ENCODE assay signal across 18 cellular contexts in genomic region chr3:150252462-150252861, GRCh38.
A peak's percentile ranks its signal among the peaks of the same experiment; 100 is the strongest.
DNase-seq lines count a peak whose midpoint lies in the region; ATAC-seq and TF ChIP-seq lines count a peak whose summit lies in the region.
"Had no signal": no experiment of that assay in that cellular context is flagged by ENCODE, and none has a peak within 500 bp of the region (broad histone marks: within the 10 kb centered on the region; RNA-seq: fewer than 3 reads in every experiment).

No MANE protein-coding gene starts in this region.

- H3K27me3 ChIP-seq in mammary epithelial cell (ENCODE audit: insufficient read depth, low read length) (no peaks in the 10 kb centered on the region), esophagus muscularis mucosa (no peaks in the 10 kb centered on the region), thyroid gland (no peaks in the 10 kb centered on the region), Karpas-422 (ENCODE audit: low read length) (no peaks in the 10 kb centered on the region)
- H3K27me3 ChIP-seq: upper lobe of left lung had no signal

- no peaks in the 10 kb centered on the region for H4K20me1 ChIP-seq in mammary epithelial cell (ENCODE audit: insufficient read depth, low read length)
- H4K20me1 ChIP-seq in Karpas-422 (ENCODE audit: insufficient read depth, low read depth, low read length): no peaks in the 10 kb centered on the region

- DNase-seq in mammary epithelial cell (no peak), MCF 10A (ENCODE audit: unreplicated experiment) (no peak), esophagus muscularis mucosa (ENCODE audit: extremely low spot score) (no peak), thyroid gland (peak; percentile 13 to 29), Karpas-422 (no peak), hypothalamus (lab: John Stamatoyannopoulos, UW) (no peak)
- no peak for DNase-seq in activated naive CD4-positive, alpha-beta T cell treated with anti-CD3 and anti-CD28 coated beads, Interleukin-2, amount 50 U/mL, for 72 hours (ENCODE audit: low spot score in 2 of 2)
- DNase-seq: activated CD4-positive, CD25-positive, alpha-beta regulatory T cell treated with anti-CD3 and anti-CD28 coated beads, Interleukin-2, amount 50 U/mL, for 72 hours; cerebellar nuclear complex; DMS153; lower lobe of right lung; NCI-H446 treated with DMSO at 0.1 percent for 48 hours; retina; Right ventricle myocardium superior; upper lobe of left lung had no signal

- TF ChIP-seq EP300 in esophagus muscularis mucosa (IDR thresholded peaks at IDR 0.05): no peak

- BruUV-seq in mammary epithelial cell (replicated peaks; lab: Mats Ljungman, UMichigan) (no TSS peak), MCF 10A (replicated peaks; lab: Mats Ljungman, UMichigan) (no TSS peak)

- TF ChIP-seq CTCF in mammary epithelial cell (conservative IDR thresholded peaks at IDR 0.05 in 1 of 2, IDR thresholded peaks at IDR 0.05 in 1 of 2; ENCODE audit: extremely low read depth in 1 of 2, insufficient read depth in 1 of 2, low read depth in 1 of 2, low read length in 2 of 2) (no peak), MCF 10A (IDR thresholded peaks at IDR 0.05; ENCODE audit: unreplicated experiment) (no peak), esophagus muscularis mucosa (IDR thresholded peaks at IDR 0.05) (no peak), thyroid gland (IDR thresholded peaks at IDR 0.05) (no peak)

- no peak for TF ChIP-seq POLR2A in esophagus muscularis mucosa (IDR thresholded peaks at IDR 0.05; ENCODE audit: low read depth)
- TF ChIP-seq POLR2A in thyroid gland (IDR thresholded peaks at IDR 0.05): peak in 1 of 2 donors; percentile 10

- H3K9me3 ChIP-seq in mammary epithelial cell (replicated peaks; ENCODE audit: insufficient read depth, low read length) (no peaks in the 10 kb centered on the region), esophagus muscularis mucosa (no peaks in the 10 kb centered on the region), mesodermal cell (ENCODE audit: control insufficient read depth, low read length) (no peaks in the 10 kb centered on the region), thyroid gland (no peaks in the 10 kb centered on the region), Karpas-422 (ENCODE audit: low read length) (no peaks in the 10 kb centered on the region)
- H3K9me3 ChIP-seq: A549, lower lobe of right lung, upper lobe of left lung had no signal

- H3K36me3 Mint-ChIP-seq in MCF 10A (ENCODE audit: insufficient read depth, unreplicated experiment): no peaks in the 10 kb centered on the region
- H3K36me3 Mint-ChIP-seq in activated naive CD4-positive, alpha-beta T cell treated with anti-CD3 and anti-CD28 coated beads, Interleukin-2, amount 50 U/mL, for 72 hours: peaks cover 0 to 6% of the 10 kb centered on the region in 2 donors

- 54% methylated on average over 2 of the region's 2 CpGs for WGBS in mammary epithelial cell (ENCODE audit: low coverage, missing lambda C conversion rate)
- 21% methylated on average over 2 of the region's 2 CpGs for WGBS in esophagus muscularis mucosa
- WGBS in mesodermal cell (ENCODE audit: insufficient coverage in 2 of 2), 2 experiments: no CpG with 5 or more reads among the region's 2 CpGs
- WGBS in thyroid gland, 2 donors: 17 to 35% methylated on average over 2 of the region's 2 CpGs

- no peak overlapping the region for H3K4me2 ChIP-seq in mammary epithelial cell (ENCODE audit: insufficient read depth, low read depth, low read length)
- no peak overlapping the region for H3K4me2 ChIP-seq in Karpas-422 (ENCODE audit: low read depth, low read length, poor library complexity, severe bottlenecking)
- H3K4me2 ChIP-seq: A549 had no signal

- H3K79me2 ChIP-seq in mammary epithelial cell (ENCODE audit: insufficient read depth, low read length): no peaks in the 10 kb centered on the region
- H3K79me2 ChIP-seq in Karpas-422 (ENCODE audit: low read length): no peaks in the 10 kb centered on the region

- dilution Hi-C loops in mammary epithelial cell (cut with HindIII; ENCODE audit: low sequenced_read_pairs): no loop called here

- H2AFZ ChIP-seq in mammary epithelial cell (ENCODE audit: low read depth, low read length) (peak overlapping the region; percentile 27), Karpas-422 (ENCODE audit: low read length) (no peak overlapping the region)

- H3K4me3 Mint-ChIP-seq in MCF 10A (ENCODE audit: unreplicated experiment): no peak overlapping the region
- H3K4me3 Mint-ChIP-seq: activated T-helper 17 cell treated with anti-CD3 and anti-CD28 coated beads, Interleukin-2, amount 50 U/mL, for 72 hours had no signal

- CTCF ChIA-PET in mammary epithelial cell (lab: Charles Lee; ENCODE audit: low non-redundant PET) (no interaction called here), MCF 10A (lab: Yijun Ruan, JAX) (interaction anchor here (0.6 to 10.6 kb wide), 4 partner anchors 13 to 243 kb away, joined by 3 to 85 read pairs (median 4); no protein-coding TSS in a partner anchor)

- H3K27ac Mint-ChIP-seq in MCF 10A (ENCODE audit: low read depth, unreplicated experiment): no peak overlapping the region
- no peak overlapping the region for H3K27ac Mint-ChIP-seq in activated naive CD4-positive, alpha-beta T cell treated with anti-CD3 and anti-CD28 coated beads, Interleukin-2, amount 50 U/mL, for 72 hours
- H3K27ac Mint-ChIP-seq: activated T-helper 17 cell treated with anti-CD3 and anti-CD28 coated beads, Interleukin-2, amount 50 U/mL, for 72 hours had no signal

- POLR2A ChIA-PET in MCF 10A (lab: Yijun Ruan, JAX): interaction anchor here (1.4 to 2.2 kb wide), 3 partner anchors 9 to 26 kb away, joined by 4 to 6 read pairs (median 4); no protein-coding TSS in a partner anchor

- H3K4me1 ChIP-seq in mammary epithelial cell (ENCODE audit: insufficient read depth, low read length): peaks cover 41% of the 10 kb centered on the region
- peaks cover 23 to 80% (median 71%) of the 10 kb centered on the region in 4 donors for H3K4me1 ChIP-seq in esophagus muscularis mucosa
- H3K4me1 ChIP-seq in mesodermal cell (ENCODE audit: control insufficient read depth, insufficient read depth, low read length, poor library complexity, severe bottlenecking): peaks cover 39% of the 10 kb centered on the region
- H3K4me1 ChIP-seq in thyroid gland: peaks cover 43 to 52% of the 10 kb centered on the region in 2 donors
- peaks cover 14% of the 10 kb centered on the region for H3K4me1 ChIP-seq in Karpas-422 (ENCODE audit: low read length)

- H3K36me3 ChIP-seq in mammary epithelial cell (ENCODE audit: insufficient read depth, low read length) (no peaks in the 10 kb centered on the region), esophagus muscularis mucosa (no peaks in the 10 kb centered on the region), mesodermal cell (ENCODE audit: control insufficient read depth, insufficient read depth, low read length) (no peaks in the 10 kb centered on the region), thyroid gland (no peaks in the 10 kb centered on the region), Karpas-422 (ENCODE audit: insufficient read depth, low read length) (no peaks in the 10 kb centered on the region)
- H3K36me3 ChIP-seq: lower lobe of right lung, upper lobe of left lung had no signal

- no peaks in the 10 kb centered on the region for H3K9me3 Mint-ChIP-seq in MCF 10A (ENCODE audit: unreplicated experiment)
- peaks cover 0 to 5% of the 10 kb centered on the region in 2 donors for H3K9me3 Mint-ChIP-seq in activated naive CD4-positive, alpha-beta T cell treated with anti-CD3 and anti-CD28 coated beads, Interleukin-2, amount 50 U/mL, for 72 hours
- H3K9me3 Mint-ChIP-seq: activated T-helper 17 cell treated with anti-CD3 and anti-CD28 coated beads, Interleukin-2, amount 50 U/mL, for 72 hours had no signal

- peaks cover 20% of the 10 kb centered on the region for H3K4me1 Mint-ChIP-seq in MCF 10A (ENCODE audit: insufficient read depth, unreplicated experiment)
- H3K4me1 Mint-ChIP-seq: activated T-helper 17 cell treated with anti-CD3 and anti-CD28 coated beads, Interleukin-2, amount 50 U/mL, for 72 hours had no signal

- no peak overlapping the region for H3K9ac ChIP-seq in mammary epithelial cell (ENCODE audit: insufficient read depth, low read length)
- no peak overlapping the region for H3K9ac ChIP-seq in Karpas-422 (ENCODE audit: low read length)

- H3K27me3 Mint-ChIP-seq in MCF 10A (ENCODE audit: insufficient read depth, unreplicated experiment): no peaks in the 10 kb centered on the region

- no peak for ATAC-seq in activated naive CD4-positive, alpha-beta T cell treated with anti-CD3 and anti-CD28 coated beads, Interleukin-2, amount 50 U/mL, for 72 hours
- ATAC-seq: A549; activated T-helper 17 cell treated with anti-CD3 and anti-CD28 coated beads, Interleukin-2, amount 50 U/mL, for 72 hours had no signal

- intact Hi-C loops in mammary epithelial cell (cut with micrococcal nuclease): no loop called here
- intact Hi-C loops in MCF 10A (cut with micrococcal nuclease): no loop called here
- intact Hi-C loops in esophagus muscularis mucosa (cut with DNase I): no loop called here
- intact Hi-C loops in thyroid gland (cut with DNase I): no loop called here

- in situ Hi-C loops in mammary epithelial cell (cut with MboI; ENCODE audit: low sequenced_read_pairs in 2 of 2): no loop called here

- H3K4me3 ChIP-seq in mammary epithelial cell (replicated peaks in 1 of 3; ENCODE audit: insufficient read depth in 1 of 3, low read depth in 2 of 3, low read length in 3 of 3) (no peak overlapping the region), esophagus muscularis mucosa (no peak overlapping the region), mesodermal cell (ENCODE audit: extremely low read depth, insufficient read depth, low read length, poor library complexity, severe bottlenecking) (no peak overlapping the region), thyroid gland (replicated peaks in 1 of 3) (no peak overlapping the region), Karpas-422 (ENCODE audit: low read length) (no peak overlapping the region)
- H3K4me3 ChIP-seq: A549, lower lobe of right lung, upper lobe of left lung had no signal

- no peak overlapping the region for H3K27ac ChIP-seq in mammary epithelial cell (ENCODE audit: insufficient read depth, low read depth, low read length)
- H3K27ac ChIP-seq in esophagus muscularis mucosa (replicated peaks in 1 of 4): peak overlapping the region; percentile 72 to 81 (median 78)
- H3K27ac ChIP-seq in mesodermal cell (ENCODE audit: low read depth, low read length, severe bottlenecking): peak overlapping the region; percentile 74
- peak overlapping the region; percentile 82 to 91 (median 85) for H3K27ac ChIP-seq in thyroid gland
- H3K27ac ChIP-seq in Karpas-422 (ENCODE audit: low read length): no peak overlapping the region
- H3K27ac ChIP-seq: A549, lower lobe of right lung, upper lobe of left lung had no signal

- H3K9me2 ChIP-seq in Karpas-422 (replicated peaks; ENCODE audit: insufficient read depth, low read length): no peaks in the 10 kb centered on the region

Comparison
In these comparisons a context has a peak if more than half of its experiments do, and no peak if none do; other contexts are left out.
1. DNase-seq: peak in thyroid gland (2 of 2); none in mammary epithelial cell (single experiment), MCF 10A (single experiment), esophagus muscularis mucosa (single experiment), activated naive CD4-positive, alpha-beta T cell treated with anti-CD3 and anti-CD28 coated beads, Interleukin-2, amount 50 U/mL, for 72 hours (0 of 2), Karpas-422 (single experiment) and hypothalamus (0 of 51).
2. H3K27ac ChIP-seq: peak in esophagus muscularis mucosa (4 of 4), mesodermal cell (single experiment) and thyroid gland (3 of 3); none in mammary epithelial cell (single experiment) and Karpas-422 (single experiment).